In the genomic region with DNA sequence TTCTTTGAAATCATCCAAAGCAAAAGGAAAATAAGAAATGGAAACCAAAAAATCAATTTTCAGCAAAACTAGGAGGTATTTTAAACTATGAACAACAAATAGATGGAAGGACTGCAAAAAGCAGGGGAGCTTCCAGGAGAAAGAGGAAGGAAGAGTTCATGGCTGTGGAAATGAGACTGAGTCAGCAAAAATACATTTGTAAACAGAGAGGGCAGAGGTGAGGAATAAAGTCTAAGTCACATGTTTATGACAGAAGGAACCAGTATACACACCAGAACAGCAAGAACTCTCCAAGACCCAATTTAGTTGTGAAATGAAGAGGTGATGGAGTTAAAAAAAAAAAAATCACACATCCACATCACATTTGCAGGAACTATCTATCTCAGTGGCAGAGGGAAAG, we compare ENCODE assay signal across 1 cellular context.
TF ChIP-seq lines count a peak whose summit lies in the region.

No MANE protein-coding gene starts in this region.

TF ChIP-seq in K562, 482 proteins besides CTCF, POLR2A, EP300 and RAD21 (continued from another document):
- TF ChIP-seq ZNF217 (CRISPR knock-in tag; IDR thresholded peaks at IDR 0.05) (no peak), TFAP4 (CRISPR knock-in tag; IDR thresholded peaks at IDR 0.05; ENCODE audit: borderline replicate concordance) (no peak), RBM15 (IDR thresholded peaks at IDR 0.05; ENCODE audit: insufficient read depth, low read length) (no peak), SMARCB1 (IDR thresholded peaks at IDR 0.05; ENCODE audit: insufficient read length, low read depth) (no peak), RAD51 (IDR thresholded peaks at IDR 0.05; ENCODE audit: borderline replicate concordance, low read depth) (no peak), TGIF2 (CRISPR knock-in tag; IDR thresholded peaks at IDR 0.05) (no peak), MCM5 (IDR thresholded peaks at IDR 0.05; ENCODE audit: low read depth) (no peak), SMARCE1 (IDR thresholded peaks at IDR 0.05) (no peak)
- TF ChIP-seq, protein P1, sequence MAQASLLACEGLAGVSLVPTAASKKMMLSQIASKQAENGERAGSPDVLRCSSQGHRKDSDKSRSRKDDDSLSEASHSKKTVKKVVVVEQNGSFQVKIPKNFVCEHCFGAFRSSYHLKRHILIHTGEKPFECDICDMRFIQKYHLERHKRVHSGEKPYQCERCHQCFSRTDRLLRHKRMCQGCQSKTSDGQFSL (CRISPR knock-in tag; IDR thresholded peaks at IDR 0.05), result no peak
- TF ChIP-seq, protein P1 (tag; IDR thresholded peaks at IDR 0.05), result no peak
- TF ChIP-seq, protein P2, sequence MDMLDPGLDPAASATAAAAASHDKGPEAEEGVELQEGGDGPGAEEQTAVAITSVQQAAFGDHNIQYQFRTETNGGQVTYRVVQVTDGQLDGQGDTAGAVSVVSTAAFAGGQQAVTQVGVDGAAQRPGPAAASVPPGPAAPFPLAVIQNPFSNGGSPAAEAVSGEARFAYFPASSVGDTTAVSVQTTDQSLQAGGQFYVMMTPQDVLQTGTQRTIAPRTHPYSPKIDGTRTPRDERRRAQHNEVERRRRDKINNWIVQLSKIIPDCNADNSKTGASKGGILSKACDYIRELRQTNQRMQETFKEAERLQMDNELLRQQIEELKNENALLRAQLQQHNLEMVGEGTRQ (CRISPR knock-in tag; IDR thresholded peaks at IDR 0.05), result no peak
- TF ChIP-seq, protein P3, sequence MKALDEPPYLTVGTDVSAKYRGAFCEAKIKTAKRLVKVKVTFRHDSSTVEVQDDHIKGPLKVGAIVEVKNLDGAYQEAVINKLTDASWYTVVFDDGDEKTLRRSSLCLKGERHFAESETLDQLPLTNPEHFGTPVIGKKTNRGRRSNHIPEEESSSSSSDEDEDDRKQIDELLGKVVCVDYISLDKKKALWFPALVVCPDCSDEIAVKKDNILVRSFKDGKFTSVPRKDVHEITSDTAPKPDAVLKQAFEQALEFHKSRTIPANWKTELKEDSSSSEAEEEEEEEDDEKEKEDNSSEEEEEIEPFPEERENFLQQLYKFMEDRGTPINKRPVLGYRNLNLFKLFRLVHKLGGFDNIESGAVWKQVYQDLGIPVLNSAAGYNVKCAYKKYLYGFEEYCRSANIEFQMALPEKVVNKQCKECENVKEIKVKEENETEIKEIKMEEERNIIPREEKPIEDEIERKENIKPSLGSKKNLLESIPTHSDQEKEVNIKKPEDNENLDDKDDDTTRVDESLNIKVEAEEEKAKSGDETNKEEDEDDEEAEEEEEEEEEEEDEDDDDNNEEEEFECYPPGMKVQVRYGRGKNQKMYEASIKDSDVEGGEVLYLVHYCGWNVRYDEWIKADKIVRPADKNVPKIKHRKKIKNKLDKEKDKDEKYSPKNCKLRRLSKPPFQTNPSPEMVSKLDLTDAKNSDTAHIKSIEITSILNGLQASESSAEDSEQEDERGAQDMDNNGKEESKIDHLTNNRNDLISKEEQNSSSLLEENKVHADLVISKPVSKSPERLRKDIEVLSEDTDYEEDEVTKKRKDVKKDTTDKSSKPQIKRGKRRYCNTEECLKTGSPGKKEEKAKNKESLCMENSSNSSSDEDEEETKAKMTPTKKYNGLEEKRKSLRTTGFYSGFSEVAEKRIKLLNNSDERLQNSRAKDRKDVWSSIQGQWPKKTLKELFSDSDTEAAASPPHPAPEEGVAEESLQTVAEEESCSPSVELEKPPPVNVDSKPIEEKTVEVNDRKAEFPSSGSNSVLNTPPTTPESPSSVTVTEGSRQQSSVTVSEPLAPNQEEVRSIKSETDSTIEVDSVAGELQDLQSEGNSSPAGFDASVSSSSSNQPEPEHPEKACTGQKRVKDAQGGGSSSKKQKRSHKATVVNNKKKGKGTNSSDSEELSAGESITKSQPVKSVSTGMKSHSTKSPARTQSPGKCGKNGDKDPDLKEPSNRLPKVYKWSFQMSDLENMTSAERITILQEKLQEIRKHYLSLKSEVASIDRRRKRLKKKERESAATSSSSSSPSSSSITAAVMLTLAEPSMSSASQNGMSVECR (CRISPR knock-in tag; IDR thresholded peaks at IDR 0.05), result no peak
